ENCODE assay signal across 1 cellular context in genomic region chr9:34664281-34665108, GRCh38.
TF ChIP-seq lines count a peak whose summit lies in the region.

No MANE protein-coding gene starts in this region.

TF ChIP-seq in WTC11, 78 proteins besides CTCF, POLR2A, EP300 and RAD21 (continued from another document):
- TF ChIP-seq AR (CRISPR knock-in tag; IDR thresholded peaks at IDR 0.05) = no peak
- TF ChIP-seq NR3C1 (CRISPR knock-in tag; conservative IDR thresholded peaks at IDR 0.05; ENCODE audit: low read depth) = no peak
- TF ChIP-seq MAX (CRISPR knock-in tag; IDR thresholded peaks at IDR 0.05) = peak; percentile 25; the same call in 1 of the 2 replicates
- TF ChIP-seq JAZF1 (CRISPR knock-in tag; IDR thresholded peaks at IDR 0.05) = no peak
- no peak for TF ChIP-seq ESRRA (CRISPR knock-in tag; IDR thresholded peaks at IDR 0.05; ENCODE audit: borderline replicate concordance)
- TF ChIP-seq NFATC4 (CRISPR knock-in tag; IDR thresholded peaks at IDR 0.05) = no peak
- no peak for TF ChIP-seq ATF3 (CRISPR knock-in tag; conservative IDR thresholded peaks at IDR 0.05)
TF ChIP-seq in WTC11: peak in this region for 3.
